ENCODE assay signal across 9 cellular contexts in the genomic region with DNA sequence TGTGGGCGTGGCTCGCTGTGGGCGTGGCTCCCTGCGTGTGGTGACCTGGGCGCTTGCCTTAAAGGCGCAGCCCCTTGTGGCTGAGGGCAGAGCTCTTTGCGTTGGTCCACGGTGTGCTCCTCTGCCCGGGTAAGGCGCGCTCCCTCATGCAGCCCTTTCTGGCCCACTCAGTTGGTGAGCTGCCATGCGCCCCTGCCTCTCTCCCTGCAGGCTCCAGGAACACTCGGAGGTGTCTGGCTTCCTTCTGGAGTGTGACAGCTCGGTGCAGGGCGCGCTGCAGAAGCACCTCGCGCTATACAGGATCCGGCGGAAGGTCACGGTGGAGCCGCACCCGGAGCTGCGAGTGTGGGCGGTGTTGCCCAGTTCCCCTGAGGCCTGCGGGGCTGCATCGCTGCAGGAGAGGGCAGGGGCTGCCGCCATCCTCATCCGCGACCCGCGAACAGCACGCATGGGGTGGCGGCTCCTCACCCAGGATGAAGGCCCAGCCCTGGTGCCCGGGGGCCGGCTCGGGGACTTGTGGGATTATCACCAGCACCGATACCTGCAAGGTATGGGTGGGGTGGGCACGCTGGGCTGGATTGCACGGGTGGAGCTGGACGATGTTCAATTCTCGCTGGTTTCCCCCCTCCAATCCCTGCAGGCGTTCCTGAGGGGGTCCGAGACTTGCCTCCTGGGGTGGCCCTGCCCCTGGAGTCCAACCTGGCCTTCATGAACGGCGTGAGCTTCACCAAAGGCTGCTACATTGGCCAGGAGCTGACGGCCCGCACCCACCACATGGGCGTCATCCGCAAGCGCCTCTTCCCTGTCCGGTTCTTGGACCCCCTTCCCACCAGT. TPM values are rescaled to one million over a fixed set of nuclear protein-coding genes. Genes with fewer than 3 reads are reported as not detected.
DNase-seq lines count a peak whose midpoint lies in the region; ATAC-seq, FAIRE-seq and TF ChIP-seq lines count a peak whose summit lies in the region.
"Had no signal": no experiment of that assay in that cellular context is flagged by ENCODE, and none has a peak within 500 bp of the region (broad histone marks: within the 10 kb centered on the region; RNA-seq: fewer than 3 reads in every experiment).

No MANE protein-coding gene starts in this region.

- peak; percentile 18 for TF ChIP-seq CTCF in endodermal cell (conservative IDR thresholded peaks at IDR 0.05)
- TF ChIP-seq CTCF in D721Med (IDR thresholded peaks at IDR 0.05; ENCODE audit: insufficient read depth, missing control alignments): no peak

- CTCF ChIA-PET in activated naive CD4-positive, alpha-beta T cell treated with anti-CD3 and anti-CD28 coated beads, Interleukin-2, amount 10 ng/mL, durations not matched to agents 7 days and 5 days (lab: Charles Lee): interaction anchor here (0.9 kb wide), 1 partner anchor 9 kb away, joined by 3 read pairs; no protein-coding TSS in a partner anchor
- CTCF ChIA-PET in activated naive CD4-positive, alpha-beta T cell treated with anti-CD3 and anti-CD28 coated beads for 36 hours (lab: Charles Lee): no interaction called here

- ATAC-seq in GM19463 (IDR thresholded peaks at IDR 0.05; ENCODE audit: unreplicated experiment): no peak

- 90% methylated on average over 40 to 52 of the region's 52 CpGs for WGBS in endodermal cell (ENCODE audit: insufficient coverage in 1 of 2, insufficient read length in 1 of 2), 2 experiments

- no peak overlapping the region for H3K27ac ChIP-seq in endodermal cell (ENCODE audit: low read depth, low read length)

- no peak for FAIRE-seq in D721Med (lab: Jason Lieb, UNC)

- H3K4me1 Mint-ChIP-seq in activated naive CD4-positive, alpha-beta T cell treated with anti-CD3 and anti-CD28 coated beads, Interleukin-2, amount 10 ng/mL, durations not matched to agents 7 days and 5 days: peaks cover 4% of the 10 kb centered on the region
- H3K4me1 Mint-ChIP-seq in activated naive CD4-positive, alpha-beta T cell treated with anti-CD3 and anti-CD28 coated beads for 36 hours (ENCODE audit: low read depth): peaks cover 2% of the 10 kb centered on the region
- H3K4me1 Mint-ChIP-seq in endodermal cell: no peaks in the 10 kb centered on the region

- H3K27me3 ChIP-seq in NT2/D1 (ENCODE audit: insufficient read depth, insufficient read length) (no peaks in the 10 kb centered on the region), endodermal cell (ENCODE audit: control insufficient read depth, insufficient read depth, low read length, poor library complexity, severe bottlenecking) (no peaks in the 10 kb centered on the region)

- H3K4me1 ChIP-seq in NT2/D1 (ENCODE audit: insufficient read depth, insufficient read length) (peaks cover 8% of the 10 kb centered on the region), endodermal cell (ENCODE audit: control insufficient read depth, insufficient read depth, low read length) (no peaks in the 10 kb centered on the region)

- intact Hi-C loops in activated naive CD4-positive, alpha-beta T cell treated with anti-CD3 and anti-CD28 coated beads for 36 hours (cut with micrococcal nuclease): loop anchor here (1.0 kb wide), 1 partner anchor 8 kb away; no protein-coding TSS in a partner anchor

- peak overlapping the region; percentile 29 for H3K4me3 ChIP-seq in NT2/D1 (ENCODE audit: insufficient read length, low read depth)
- H3K4me3 ChIP-seq in endodermal cell (ENCODE audit: low read length): no peak overlapping the region

- no peak overlapping the region for H3K4me3 Mint-ChIP-seq in activated naive CD4-positive, alpha-beta T cell treated with anti-CD3 and anti-CD28 coated beads, Interleukin-2, amount 10 ng/mL, durations not matched to agents 7 days and 5 days
- H3K4me3 Mint-ChIP-seq in activated naive CD4-positive, alpha-beta T cell treated with anti-CD3 and anti-CD28 coated beads for 36 hours: no peak overlapping the region
- H3K4me3 Mint-ChIP-seq in endodermal cell: no peak overlapping the region

- H3K9me3 Mint-ChIP-seq in activated naive CD4-positive, alpha-beta T cell treated with anti-CD3 and anti-CD28 coated beads, Interleukin-2, amount 10 ng/mL, durations not matched to agents 7 days and 5 days: no peaks in the 10 kb centered on the region
- no peaks in the 10 kb centered on the region for H3K9me3 Mint-ChIP-seq in activated naive CD4-positive, alpha-beta T cell treated with anti-CD3 and anti-CD28 coated beads for 36 hours
- H3K9me3 Mint-ChIP-seq in endodermal cell: no peaks in the 10 kb centered on the region

- H3K9ac ChIP-seq in NT2/D1 (ENCODE audit: insufficient read length, low read depth) (peak overlapping the region; percentile 64), endodermal cell (ENCODE audit: extremely low read depth, low read length, poor library complexity, severe bottlenecking) (no peak overlapping the region)

- H3K36me3 ChIP-seq in NT2/D1 (ENCODE audit: insufficient read depth, insufficient read length, low read length): peaks cover 13% of the 10 kb centered on the region
- no peaks in the 10 kb centered on the region for H3K36me3 ChIP-seq in endodermal cell (ENCODE audit: control insufficient read depth, insufficient read depth, low read length)

- no peaks in the 10 kb centered on the region for H3K36me3 Mint-ChIP-seq in activated naive CD4-positive, alpha-beta T cell treated with anti-CD3 and anti-CD28 coated beads, Interleukin-2, amount 10 ng/mL, durations not matched to agents 7 days and 5 days
- no peaks in the 10 kb centered on the region for H3K36me3 Mint-ChIP-seq in activated naive CD4-positive, alpha-beta T cell treated with anti-CD3 and anti-CD28 coated beads for 36 hours (ENCODE audit: low read depth)
- no peaks in the 10 kb centered on the region for H3K36me3 Mint-ChIP-seq in endodermal cell (ENCODE audit: low read depth)

- no peak overlapping the region for H3K27ac Mint-ChIP-seq in activated naive CD4-positive, alpha-beta T cell treated with anti-CD3 and anti-CD28 coated beads, Interleukin-2, amount 10 ng/mL, durations not matched to agents 7 days and 5 days
- no peak overlapping the region for H3K27ac Mint-ChIP-seq in activated naive CD4-positive, alpha-beta T cell treated with anti-CD3 and anti-CD28 coated beads for 36 hours
- no peak overlapping the region for H3K27ac Mint-ChIP-seq in endodermal cell

- H3K27me3 Mint-ChIP-seq in activated naive CD4-positive, alpha-beta T cell treated with anti-CD3 and anti-CD28 coated beads, Interleukin-2, amount 10 ng/mL, durations not matched to agents 7 days and 5 days: no peaks in the 10 kb centered on the region
- H3K27me3 Mint-ChIP-seq in activated naive CD4-positive, alpha-beta T cell treated with anti-CD3 and anti-CD28 coated beads for 36 hours (ENCODE audit: low read depth): no peaks in the 10 kb centered on the region
- H3K27me3 Mint-ChIP-seq in endodermal cell (ENCODE audit: insufficient read depth): no peaks in the 10 kb centered on the region

- DNase-seq in activated naive CD4-positive, alpha-beta T cell treated with anti-CD3 and anti-CD28 coated beads, Interleukin-2, amount 10 ng/mL, durations not matched to agents 7 days and 5 days: peak; percentile 53
- DNase-seq in activated naive CD4-positive, alpha-beta T cell treated with anti-CD3 and anti-CD28 coated beads for 36 hours: no peak
- DNase-seq in NT2/D1 (ENCODE audit: low read depth, low spot score): no peak
- peak; percentile 89 for DNase-seq in endodermal cell
- DNase-seq in stimulated activated CD8-positive, alpha-beta memory T cell treated with anti-CD3 and anti-CD28 coated beads, Interleukin-4, amount 100 ng/mL, for 48 hours: peak; percentile 56
- no peak for DNase-seq in DMS79 treated with DMSO at 0.1 percent for 48 hours (lab: John Stamatoyannopoulos, UW)
- no peak for DNase-seq in D721Med (ENCODE audit: insufficient read length, low spot score)
- DNase-seq: NCI-H1436 treated with DMSO at 0.1 percent for 48 hours had no signal

- H3K9me3 ChIP-seq in NT2/D1 (ENCODE audit: insufficient read depth, low read length): no peaks in the 10 kb centered on the region
- no peaks in the 10 kb centered on the region for H3K9me3 ChIP-seq in endodermal cell (ENCODE audit: control insufficient read depth, low read length)

RNA-seq across cellular contexts. Expression of gene IBA57, which starts 9.1 kb away (rescaled TPM):
- total RNA-seq in activated naive CD4-positive, alpha-beta T cell treated with anti-CD3 and anti-CD28 coated beads for 36 hours: 1 to 10 TPM; 4.9 to 5.5 TPM
- total RNA-seq in endodermal cell: 1 to 10 TPM; 6.8 to 7.7 TPM
- polyA plus RNA-seq in endodermal cell (2013, experiment 1 of 2): 3.3 TPM
- polyA plus RNA-seq in endodermal cell (2013, experiment 2 of 2): 4.1 TPM

RNA-seq across cellular contexts. Expression of gene GJC2, which starts 25.0 kb away (rescaled TPM):
- under 1 TPM; 0.17 to 0.25 TPM for total RNA-seq in activated naive CD4-positive, alpha-beta T cell treated with anti-CD3 and anti-CD28 coated beads for 36 hours
- under 1 TPM; 0.53 to 0.60 TPM for total RNA-seq in endodermal cell
- 0.71 TPM for polyA plus RNA-seq in endodermal cell (2013, experiment 1 of 2)
- 0.37 TPM for polyA plus RNA-seq in endodermal cell (2013, experiment 2 of 2)

RNA-seq across cellular contexts. Expression of gene OBSCN, which starts 33.1 kb away (rescaled TPM):
- 10 to 100 TPM; 11.5 to 13.5 TPM for total RNA-seq in activated naive CD4-positive, alpha-beta T cell treated with anti-CD3 and anti-CD28 coated beads for 36 hours
- 10 to 100 TPM; 53.7 to 68.9 TPM for total RNA-seq in endodermal cell
- 17.7 TPM for polyA plus RNA-seq in endodermal cell (2013, experiment 1 of 2)
- polyA plus RNA-seq in endodermal cell (2013, experiment 2 of 2): 15.0 TPM

RNA-seq across cellular contexts. Expression of gene GUK1, which starts 34.6 kb away (rescaled TPM):
- 100 to 1,000 TPM; 206 TPM for total RNA-seq in activated naive CD4-positive, alpha-beta T cell treated with anti-CD3 and anti-CD28 coated beads for 36 hours
- 100 to 1,000 TPM; 110 to 112 TPM for total RNA-seq in endodermal cell
- polyA plus RNA-seq in endodermal cell (2013, experiment 1 of 2): 121 TPM
- 115 TPM for polyA plus RNA-seq in endodermal cell (2013, experiment 2 of 2)

Comparison
In these comparisons a context has a peak if more than half of its experiments do, and no peak if none do; other contexts are left out.
1. DNase-seq: peak in activated naive CD4-positive, alpha-beta T cell treated with anti-CD3 and anti-CD28 coated beads, Interleukin-2, amount 10 ng/mL, durations not matched to agents 7 days and 5 days (single experiment), endodermal cell (single experiment) and stimulated activated CD8-positive, alpha-beta memory T cell treated with anti-CD3 and anti-CD28 coated beads, Interleukin-4, amount 100 ng/mL, for 48 hours (single experiment); none in activated naive CD4-positive, alpha-beta T cell treated with anti-CD3 and anti-CD28 coated beads for 36 hours (single experiment), NT2/D1 (single experiment), DMS79 treated with DMSO at 0.1 percent for 48 hours (single experiment) and D721Med (single experiment).